In the genomic region with DNA sequence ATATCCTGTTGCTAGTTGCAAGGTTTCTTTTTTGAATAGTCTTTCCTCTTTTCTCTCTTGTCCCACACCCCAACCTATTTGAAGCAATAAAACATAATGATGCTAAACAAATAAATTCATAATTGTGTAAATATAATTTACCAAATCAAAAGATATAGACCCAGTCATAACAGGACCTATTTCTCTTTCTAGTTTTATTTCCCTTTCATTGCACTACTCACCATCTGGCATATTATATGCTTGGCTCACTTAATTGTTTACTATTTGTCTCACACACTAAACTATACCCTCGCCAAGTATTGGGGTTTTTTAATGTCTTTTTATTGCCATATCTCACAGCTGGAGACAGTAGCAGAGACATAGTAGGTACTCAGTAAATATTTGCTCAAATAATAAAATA, we compare ENCODE assay signal across 22 cellular contexts.
"Had no signal": no experiment of that assay in that cellular context is flagged by ENCODE, and none has a peak within 500 bp of the region (broad histone marks: within the 10 kb centered on the region; RNA-seq: fewer than 3 reads in every experiment).

No MANE protein-coding gene starts in this region.

- H3K36me3 ChIP-seq: breast epithelium, esophagus squamous epithelium, transverse colon had no signal

- H3K27ac ChIP-seq: breast epithelium, epithelial cell of prostate, esophagus squamous epithelium, testis, transverse colon had no signal

- DNase-seq: activated CD4-positive, alpha-beta memory T cell treated with anti-CD3 and anti-CD28 coated beads for 36 hours; activated CD4-positive, alpha-beta T cell treated with anti-CD3 and anti-CD28 coated beads, Interleukin-2, amount 10 ng/mL, durations not matched to agents 24 days and 14 days; activated CD4-positive, CD25-positive, alpha-beta regulatory T cell treated with anti-CD3 and anti-CD28 coated beads, Interleukin-2, amount 50 U/mL, for 72 hours; activated CD8-positive, alpha-beta memory T cell treated with anti-CD3 and anti-CD28 coated beads, Interleukin-2, amount 50 U/mL, for 4 hours; activated gamma-delta T cell treated with Interleukin-2 at 50 U/mL for 16 hours; activated naive CD4-positive, alpha-beta T cell treated with anti-CD3 and anti-CD28 coated beads, Interleukin-2, amount 50 U/mL, for 16 hours; activated T-cell treated with anti-CD3 and anti-CD28 coated beads, Interleukin-2, amount 50 U/mL, for 1 hour; amygdala; effector CD4-positive, alpha-beta T cell; esophagus squamous epithelium; kidney glomerular epithelial cell; left ventricle myocardium superior; posterior cingulate gyrus; right cardiac atrium; stimulated activated CD4-positive, alpha-beta T cell treated with anti-CD3 and anti-CD28 coated beads, Interleukin-2, amount 100 ng/mL, for 48 hours; stimulated activated naive CD8-positive, alpha-beta T cell treated with anti-CD3 and anti-CD28 coated beads, Interleukin-15, Interleukin-2, amounts not matched to agents 100 U/mL and 50 U/mL, for 24 hours; T-helper 9 cell; testis; transverse colon had no signal

- H3K27me3 ChIP-seq: breast epithelium, esophagus squamous epithelium, testis, transverse colon had no signal

- H3K9me3 ChIP-seq: breast epithelium, esophagus squamous epithelium, testis, transverse colon had no signal

- ATAC-seq: activated T-helper 17 cell treated with anti-CD3 and anti-CD28 coated beads, Interleukin-2, amount 50 U/mL, for 72 hours; left ventricle myocardium superior; right cardiac atrium; stimulated activated naive CD8-positive, alpha-beta T cell treated with anti-CD3 and anti-CD28 coated beads, Interleukin-15, Interleukin-2, amounts not matched to agents 100 U/mL and 50 U/mL, for 24 hours had no signal

- H3K4me1 ChIP-seq: breast epithelium, esophagus squamous epithelium, testis, transverse colon had no signal

- H3K4me3 ChIP-seq: breast epithelium, esophagus squamous epithelium, testis, transverse colon had no signal
